Comparison of ENCODE assay signal across 8 cellular contexts in the genomic region with DNA sequence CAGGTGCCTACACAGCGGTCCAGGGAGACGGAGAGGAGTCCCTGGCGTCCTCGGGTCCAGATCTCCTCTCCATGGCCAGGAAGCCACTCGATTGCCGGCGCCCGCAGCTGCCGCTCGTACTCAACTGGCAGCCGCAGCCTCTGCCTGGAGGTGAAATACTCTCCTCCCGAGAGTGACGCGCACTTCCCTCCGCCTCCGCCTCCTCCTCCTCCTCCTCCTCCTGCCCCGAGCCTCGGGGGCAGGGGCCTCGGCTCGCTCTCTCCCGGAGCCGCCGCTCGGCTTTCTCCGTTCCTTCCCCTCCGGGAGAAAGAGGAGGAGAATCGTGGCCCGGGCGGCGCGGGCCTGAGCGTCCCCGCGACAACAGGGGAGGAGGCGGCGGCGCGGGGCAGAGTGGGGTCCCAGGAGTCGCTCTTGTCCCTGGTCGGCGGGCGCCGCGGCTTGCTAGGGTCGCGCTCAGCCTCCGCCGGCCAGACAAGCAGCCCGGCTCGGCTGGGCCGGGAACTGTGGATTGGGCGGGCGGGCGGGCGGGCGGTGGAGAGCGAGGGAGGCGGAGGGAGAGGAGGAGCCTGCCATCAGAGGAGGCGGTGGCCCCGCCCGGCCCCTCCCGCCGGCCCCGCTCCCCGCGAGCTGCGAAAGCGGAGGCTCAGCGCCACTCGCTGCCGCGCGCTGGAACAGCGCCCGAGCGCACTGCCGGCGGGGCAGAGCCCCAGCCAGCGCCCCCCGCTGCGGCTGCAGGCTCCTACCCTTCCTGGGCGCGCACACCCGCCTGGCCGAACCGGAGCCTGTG. TPM values are rescaled to one million over a fixed set of nuclear protein-coding genes. Genes with fewer than 3 reads are reported as not detected.
DNase-seq lines count a peak whose midpoint lies in the region; ATAC-seq, FAIRE-seq and TF ChIP-seq lines count a peak whose summit lies in the region.

A gene with protein sequence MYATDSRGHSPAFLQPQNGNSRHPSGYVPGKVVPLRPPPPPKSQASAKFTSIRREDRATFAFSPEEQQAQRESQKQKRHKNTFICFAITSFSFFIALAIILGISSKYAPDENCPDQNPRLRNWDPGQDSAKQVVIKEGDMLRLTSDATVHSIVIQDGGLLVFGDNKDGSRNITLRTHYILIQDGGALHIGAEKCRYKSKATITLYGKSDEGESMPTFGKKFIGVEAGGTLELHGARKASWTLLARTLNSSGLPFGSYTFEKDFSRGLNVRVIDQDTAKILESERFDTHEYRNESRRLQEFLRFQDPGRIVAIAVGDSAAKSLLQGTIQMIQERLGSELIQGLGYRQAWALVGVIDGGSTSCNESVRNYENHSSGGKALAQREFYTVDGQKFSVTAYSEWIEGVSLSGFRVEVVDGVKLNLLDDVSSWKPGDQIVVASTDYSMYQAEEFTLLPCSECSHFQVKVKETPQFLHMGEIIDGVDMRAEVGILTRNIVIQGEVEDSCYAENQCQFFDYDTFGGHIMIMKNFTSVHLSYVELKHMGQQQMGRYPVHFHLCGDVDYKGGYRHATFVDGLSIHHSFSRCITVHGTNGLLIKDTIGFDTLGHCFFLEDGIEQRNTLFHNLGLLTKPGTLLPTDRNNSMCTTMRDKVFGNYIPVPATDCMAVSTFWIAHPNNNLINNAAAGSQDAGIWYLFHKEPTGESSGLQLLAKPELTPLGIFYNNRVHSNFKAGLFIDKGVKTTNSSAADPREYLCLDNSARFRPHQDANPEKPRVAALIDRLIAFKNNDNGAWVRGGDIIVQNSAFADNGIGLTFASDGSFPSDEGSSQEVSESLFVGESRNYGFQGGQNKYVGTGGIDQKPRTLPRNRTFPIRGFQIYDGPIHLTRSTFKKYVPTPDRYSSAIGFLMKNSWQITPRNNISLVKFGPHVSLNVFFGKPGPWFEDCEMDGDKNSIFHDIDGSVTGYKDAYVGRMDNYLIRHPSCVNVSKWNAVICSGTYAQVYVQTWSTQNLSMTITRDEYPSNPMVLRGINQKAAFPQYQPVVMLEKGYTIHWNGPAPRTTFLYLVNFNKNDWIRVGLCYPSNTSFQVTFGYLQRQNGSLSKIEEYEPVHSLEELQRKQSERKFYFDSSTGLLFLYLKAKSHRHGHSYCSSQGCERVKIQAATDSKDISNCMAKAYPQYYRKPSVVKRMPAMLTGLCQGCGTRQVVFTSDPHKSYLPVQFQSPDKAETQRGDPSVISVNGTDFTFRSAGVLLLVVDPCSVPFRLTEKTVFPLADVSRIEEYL (N-terminal part only) (minus strand): TSS at position 126 of the 787 bp plus-strand sequence. CDS start 18,140 bp downstream, outside the sequence.

- peaks cover 38% of the 10 kb centered on the region for H3K27me3 ChIP-seq in OCI-LY3 (ENCODE audit: low read depth, low read length)

- H3K36me3 ChIP-seq in OCI-LY3 (replicated peaks; ENCODE audit: low read depth, low read length) (no peaks in the 10 kb centered on the region), mucosa of descending colon (ENCODE audit: low read depth) (no peaks in the 10 kb centered on the region)

- peaks cover 17% of the 10 kb centered on the region for H3K4me1 ChIP-seq in OCI-LY3 (ENCODE audit: low read length)
- H3K4me1 ChIP-seq in mucosa of descending colon (ENCODE audit: low read depth): peaks cover 30% of the 10 kb centered on the region

- peak within 1 kb of the TSS; percentile 99 for H3K4me2 ChIP-seq in OCI-LY3 (ENCODE audit: low read length)

- peak within 1 kb of the TSS; percentile 93 for H3K4me3 ChIP-seq in OCI-LY3 (ENCODE audit: low read length)
- H3K4me3 ChIP-seq in epithelial cell of esophagus (ENCODE audit: low read length): peak within 1 kb of the TSS; percentile 72
- H3K4me3 ChIP-seq in mucosa of descending colon: peak within 1 kb of the TSS; percentile 69

- no peaks in the 10 kb centered on the region; the same call in 1 of the 2 replicates for H4K20me1 ChIP-seq in OCI-LY3 (ENCODE audit: insufficient read depth, low read length)

- intact Hi-C loops in mucosa of descending colon (cut with DNase I, micrococcal nuclease): loop anchor here in 1 of 2 donors (5.0 to 10.0 kb wide), 2 partner anchors 41 to 164 kb away; no protein-coding TSS in a partner anchor

- peak; percentile 51 for DNase-seq in D721Med (ENCODE audit: insufficient read length, low spot score)
- peak; percentile 71 for DNase-seq in HTR-8/SVneo (ENCODE audit: insufficient read length, low spot score)
- peak; percentile 84 for DNase-seq in activated T-cell treated with anti-CD3 and anti-CD28 coated beads for 4 hours
- DNase-seq in epithelial cell of esophagus (ENCODE audit: low read depth): peak; percentile 93
- peak; percentile 92 to 95 (median 94) for DNase-seq in mucosa of descending colon
- peak; percentile 80 for DNase-seq in stimulated activated CD8-positive, alpha-beta memory T cell treated with anti-CD3 and anti-CD28 coated beads, Interleukin-4, amount 100 ng/mL, for 24 hours (ENCODE audit: low read depth)

- FAIRE-seq in D721Med (lab: Jason Lieb, UNC) (no peak), HTR-8/SVneo (lab: Jason Lieb, UNC) (peak; percentile 82)

- peak within 1 kb of the TSS; percentile 69 for H3K9ac ChIP-seq in OCI-LY3 (ENCODE audit: low read length)

- H3K79me2 ChIP-seq in OCI-LY3 (ENCODE audit: low read length): no peaks in the 10 kb centered on the region

- H3K9me3 ChIP-seq in OCI-LY3 (ENCODE audit: insufficient read depth, low read length) (no peaks in the 10 kb centered on the region), mucosa of descending colon (no peaks in the 10 kb centered on the region)

- TF ChIP-seq CTCF in D721Med (IDR thresholded peaks at IDR 0.05; ENCODE audit: insufficient read depth, missing control alignments): peak; percentile 42
- TF ChIP-seq CTCF in OCI-LY3 (IDR thresholded peaks at IDR 0.05; ENCODE audit: low read depth, low read length): peak; percentile 48
- TF ChIP-seq CTCF in epithelial cell of esophagus (IDR thresholded peaks at IDR 0.05; ENCODE audit: insufficient read depth, low read depth, low read length, missing control alignments): peak; percentile 18
- TF ChIP-seq CTCF in mucosa of descending colon (IDR thresholded peaks at IDR 0.05): peak; percentile 5

- no peak within 1 kb of the TSS for H3K27ac ChIP-seq in OCI-LY3 (ENCODE audit: low read length)

- peak; percentile 72 for ATAC-seq in GM21367 (IDR thresholded peaks at IDR 0.05; ENCODE audit: unreplicated experiment)
- peak; percentile 85 for ATAC-seq in mucosa of descending colon

- peak within 1 kb of the TSS; percentile 92; the same call in 1 of the 2 replicates for H2AFZ ChIP-seq in OCI-LY3 (ENCODE audit: low read depth, low read length)

RNA-seq across cellular contexts. Expression of the gene that starts here (rescaled TPM):
- 100 to 1,000 TPM in 1 of 3 donors, 10 to 100 TPM in 2; 63.6 to 124 (median 99.3) TPM for total RNA-seq in mucosa of descending colon
